8 cellular contexts compared by ENCODE assay signal in genomic region chr7:149194799-149195179, GRCh38. TPM values are rescaled to one million over a fixed set of nuclear protein-coding genes. Genes with fewer than 3 reads are reported as not detected.
DNase-seq lines count a peak whose midpoint lies in the region; ATAC-seq and TF ChIP-seq lines count a peak whose summit lies in the region.

No MANE protein-coding gene starts in this region.

- H3K4me3 ChIP-seq in ascending aorta = peak overlapping the region; percentile 79 to 98
- peak overlapping the region; percentile 90 for H3K4me3 ChIP-seq in right lobe of liver
- peak overlapping the region in 3 of 4 donors; percentile 70 to 90 (median 88) for H3K4me3 ChIP-seq in transverse colon

- no peaks in the 10 kb centered on the region for H3K27me3 ChIP-seq in ascending aorta
- no peaks in the 10 kb centered on the region for H3K27me3 ChIP-seq in right lobe of liver
- no peaks in the 10 kb centered on the region for H3K27me3 ChIP-seq in transverse colon

- H3K9me3 Mint-ChIP-seq in activated naive CD4-positive, alpha-beta T cell treated with anti-CD3 and anti-CD28 coated beads for 36 hours = no peaks in the 10 kb centered on the region

- peak overlapping the region; percentile 63 for H3K27ac Mint-ChIP-seq in activated naive CD4-positive, alpha-beta T cell treated with anti-CD3 and anti-CD28 coated beads for 36 hours

- TF ChIP-seq CTCF in ascending aorta (IDR thresholded peaks at IDR 0.05) (no peak), right lobe of liver (IDR thresholded peaks at IDR 0.05) (no peak), transverse colon (IDR thresholded peaks at IDR 0.05) (no peak)

- no peak for ATAC-seq in right lobe of liver
- ATAC-seq in HG02840 (IDR thresholded peaks at IDR 0.05; ENCODE audit: low FRiP score, unreplicated experiment) = no peak
- ATAC-seq in HG03565 (IDR thresholded peaks at IDR 0.05; ENCODE audit: unreplicated experiment) = no peak

- H3K27ac ChIP-seq in ascending aorta (peak overlapping the region; percentile 80 to 95), right lobe of liver (peak overlapping the region in 2 of 3 donors; percentile 74 to 83), transverse colon (peak overlapping the region; percentile 90 to 99 (median 98))

- H3K4me1 Mint-ChIP-seq in activated naive CD4-positive, alpha-beta T cell treated with anti-CD3 and anti-CD28 coated beads for 36 hours (ENCODE audit: low read depth) = peaks cover 30% of the 10 kb centered on the region

- H3K9me3 ChIP-seq in ascending aorta (no peaks in the 10 kb centered on the region), right lobe of liver (no peaks in the 10 kb centered on the region), transverse colon (no peaks in the 10 kb centered on the region)

- in situ Hi-C loops in transverse colon (cut with MboI; ENCODE audit: low pct_ligation_motif_present in 1 of 4, low pct_unique_long_range_greater_than_20kb in 1 of 4, low sequenced_read_pairs in 3 of 4) = no loop called here

- 86% methylated on average over 4 of the region's 4 CpGs for WGBS in right lobe of liver (ENCODE audit: insufficient coverage, low coverage, low lambda C conversion rate, missing lambda C conversion rate)
- WGBS in transverse colon (ENCODE audit: low coverage in 1 of 2), 2 donors = 72% methylated on average over 4 of the region's 4 CpGs; no CpG with 5 or more reads in 1 of the 2 donors

- CTCF ChIA-PET in activated naive CD4-positive, alpha-beta T cell treated with anti-CD3 and anti-CD28 coated beads for 36 hours (lab: Charles Lee) = interaction anchor here (0.6 to 3.0 kb wide), 17 partner anchors 15 to 301 kb away, joined by 3 to 7 read pairs (median 5); partner anchors contain the start of genes ZNF398, ZNF425, ZNF777 and ZNF783

- H3K36me3 ChIP-seq in ascending aorta = peaks cover 17% of the 10 kb centered on the region in 2 donors
- H3K36me3 ChIP-seq in right lobe of liver = peaks cover 0 to 18% (median 9%) of the 10 kb centered on the region in 4 donors
- H3K36me3 ChIP-seq in transverse colon = peaks cover 0 to 14% (median 7%) of the 10 kb centered on the region in 4 donors

- TF ChIP-seq POLR2A in right lobe of liver (IDR thresholded peaks at IDR 0.05) = no peak
- TF ChIP-seq POLR2A in transverse colon (IDR thresholded peaks at IDR 0.05) = no peak

- H3K4me1 ChIP-seq in ascending aorta (peaks cover 20 to 22% of the 10 kb centered on the region in 2 donors), right lobe of liver (peaks cover 0 to 13% (median 4%) of the 10 kb centered on the region in 4 donors), transverse colon (peaks cover 11 to 30% (median 22%) of the 10 kb centered on the region in 4 donors)

- intact Hi-C loops in activated naive CD4-positive, alpha-beta T cell treated with anti-CD3 and anti-CD28 coated beads for 36 hours (cut with micrococcal nuclease) = loop anchor here (1.0 to 5.0 kb wide), 6 partner anchors 48 to 430 kb away; partner anchors contain the start of genes PDIA4, ZNF398 and ZNF425
- intact Hi-C loops in ascending aorta (cut with DNase I) = loop anchor here (5.0 to 10.0 kb wide), 4 partner anchors 47 to 520 kb away; partner anchors contain the start of genes PDIA4, ZNF398 and ZNF425
- intact Hi-C loops in right lobe of liver (cut with DNase I) = no loop called here
- intact Hi-C loops in transverse colon (cut with DNase I; ENCODE audit: low total_unique reads) = no loop called here

- no peaks in the 10 kb centered on the region for H3K27me3 Mint-ChIP-seq in activated naive CD4-positive, alpha-beta T cell treated with anti-CD3 and anti-CD28 coated beads for 36 hours (ENCODE audit: low read depth)

- H3K4me3 Mint-ChIP-seq in activated naive CD4-positive, alpha-beta T cell treated with anti-CD3 and anti-CD28 coated beads for 36 hours = peak overlapping the region; percentile 81

- peaks cover 20% of the 10 kb centered on the region for H3K36me3 Mint-ChIP-seq in activated naive CD4-positive, alpha-beta T cell treated with anti-CD3 and anti-CD28 coated beads for 36 hours (ENCODE audit: low read depth)

- no peak for DNase-seq in activated naive CD4-positive, alpha-beta T cell treated with anti-CD3 and anti-CD28 coated beads for 36 hours
- DNase-seq in activated naive CD4-positive, alpha-beta T cell treated with Interleukin-2 at 50 U/mL for 16 hours = no peak
- DNase-seq in ascending aorta (ENCODE audit: low spot score in 2 of 2) = no peak
- no peak for DNase-seq in right lobe of liver
- DNase-seq in transverse colon = no peak
- DNase-seq in stimulated activated CD4-positive, alpha-beta T cell treated with anti-CD3 and anti-CD28 coated beads, Interleukin-1b, Interleukin-23, amount 100 ng/mL, for 48 hours = no peak

- no peak for TF ChIP-seq EP300 in transverse colon (IDR thresholded peaks at IDR 0.05; ENCODE audit: low read depth)

RNA-seq across cellular contexts. Expression of gene ZNF282, which starts 0.6 kb away (rescaled TPM):
- 10 to 100 TPM; 21.6 to 22.0 TPM for total RNA-seq in activated naive CD4-positive, alpha-beta T cell treated with anti-CD3 and anti-CD28 coated beads for 36 hours
- total RNA-seq in ascending aorta (17.9 TPM), right lobe of liver (10 to 100 TPM in 3 of 6 experiments, 1 to 10 TPM in 3; 7.1 to 13.2 (median 10.0) TPM), transverse colon (10 to 100 TPM; 18.3 to 40.8 (median 22.2) TPM)

RNA-seq across cellular contexts. Expression of gene ZNF212, which starts 44.7 kb away (rescaled TPM):
- 10 to 100 TPM in 1 of 2 experiments, 1 to 10 TPM in 1; 9.0 to 10.4 TPM for total RNA-seq in activated naive CD4-positive, alpha-beta T cell treated with anti-CD3 and anti-CD28 coated beads for 36 hours
- total RNA-seq in ascending aorta (5.2 TPM), right lobe of liver (1 to 10 TPM; 2.6 to 5.9 (median 4.7) TPM), transverse colon (10 to 100 TPM in 1 of 4 donors, 1 to 10 TPM in 3; 2.4 to 22.1 (median 9.5) TPM)

RNA-seq across cellular contexts. Expression of gene ZNF398, which starts 47.5 kb away (rescaled TPM):
- 1 to 10 TPM; 4.3 to 5.0 TPM for total RNA-seq in activated naive CD4-positive, alpha-beta T cell treated with anti-CD3 and anti-CD28 coated beads for 36 hours
- 19.6 TPM for total RNA-seq in ascending aorta
- total RNA-seq in right lobe of liver = 1 to 10 TPM; 5.3 to 7.9 (median 6.2) TPM
- total RNA-seq in transverse colon = 10 to 100 TPM; 13.7 to 37.0 (median 28.1) TPM

Comparison
In these comparisons a context has a peak if more than half of its experiments do, and no peak if none do; other contexts are left out.
1. intact Hi-C loops: an anchor here in activated naive CD4-positive, alpha-beta T cell treated with anti-CD3 and anti-CD28 coated beads for 36 hours (1.0 to 5.0 kb wide) and ascending aorta (5.0 to 10.0 kb wide); none called in right lobe of liver and transverse colon.